Comparison of ENCODE assay signal across 35 cellular contexts in genomic region chr2:58649746-58650145, GRCh38.
"Had no signal": no experiment of that assay in that cellular context is flagged by ENCODE, and none has a peak within 500 bp of the region (broad histone marks: within the 10 kb centered on the region; RNA-seq: fewer than 3 reads in every experiment).

No MANE protein-coding gene starts in this region.

- H3K4me3 ChIP-seq: ascending aorta, body of pancreas, MG63, SJCRH30, SK-N-MC had no signal

- ATAC-seq: activated CD8-positive, alpha-beta memory T cell treated with anti-CD3 and anti-CD28 coated beads, Interleukin-2, amount 10 ng/mL, durations not matched to agents 7 days and 5 days; activated T-helper 17 cell treated with anti-CD3 and anti-CD28 coated beads, Interleukin-2, amount 50 U/mL, for 72 hours; body of pancreas; Panc1 had no signal

- H3K27me3 ChIP-seq: ascending aorta, body of pancreas, MG63 had no signal

- H3K36me3 ChIP-seq: ascending aorta, MG63, SJCRH30, WERI-Rb-1 had no signal

- DNase-seq: activated CD4-positive, alpha-beta memory T cell treated with anti-CD3 and anti-CD28 coated beads, Interleukin-2, amount 10 ng/mL, durations not matched to agents 7 days and 5 days; activated CD4-positive, alpha-beta T cell treated with anti-CD3 and anti-CD28 coated beads for 1 hour; activated CD4-positive, alpha-beta T cell treated with anti-CD3 and anti-CD28 coated beads for 48 hours; activated CD4-positive, CD25-positive, alpha-beta regulatory T cell; activated CD8-positive, alpha-beta memory T cell treated with anti-CD3 and anti-CD28 coated beads for 24 hours; activated CD8-positive, alpha-beta memory T cell treated with anti-CD3 and anti-CD28 coated beads, Interleukin-2, amount 10 ng/mL, durations not matched to agents 7 days and 5 days; activated CD8-positive, alpha-beta memory T cell treated with anti-CD3 and anti-CD28 coated beads, Interleukin-2, amount 50 U/mL, for 48 hours; activated effector memory CD4-positive, alpha-beta T cell treated with anti-CD3 and anti-CD28 coated beads, Interleukin-2, amount 50 U/mL, for 16 hours; activated naive CD4-positive, alpha-beta T cell; activated naive CD4-positive, alpha-beta T cell treated with anti-CD3 and anti-CD28 coated beads, Interleukin-2, amount 50 U/mL, for 16 hours; activated naive CD8-positive, alpha-beta T cell treated with anti-CD3 and anti-CD28 coated beads for 36 hours; activated T-cell treated with anti-CD3 and anti-CD28 coated beads, Interleukin-2, amount 50 U/mL, for 48 hours; amygdala; body of pancreas; central memory CD4-positive, alpha-beta T cell; Karpas-422; KBM-7; MG63; NCI-H1048; NCI-H1105 treated with DMSO at 0.1 percent for 48 hours; NCI-H1436; NCI-H1694; NCI-H1930; NCI-H2107; NCI-H510A; NCI-H526; NCI-H774; SHP77; SJCRH30; T1000; WERI-Rb-1 had no signal
